Comparison of ENCODE assay signal across 1 cellular context in genomic region chr14:52790756-52791203, GRCh38.
TF ChIP-seq lines count a peak whose summit lies in the region.

No MANE protein-coding gene starts in this region.

TF ChIP-seq in HepG2, 621 proteins besides CTCF, POLR2A, EP300 and RAD21 (continued from another document and continues in another):
- no peak; the same call in 1 of the 2 replicates for TF ChIP-seq IRX3 (CRISPR knock-in tag; IDR thresholded peaks at IDR 0.05; ENCODE audit: borderline replicate concordance, low read depth)
- 0 out of 2 replicates have a peak, but pooled peaks have one; percentile 38 for TF ChIP-seq STAT6 (CRISPR knock-in tag; IDR thresholded peaks at IDR 0.05; ENCODE audit: borderline replicate concordance)
- TF ChIP-seq, protein P1, sequence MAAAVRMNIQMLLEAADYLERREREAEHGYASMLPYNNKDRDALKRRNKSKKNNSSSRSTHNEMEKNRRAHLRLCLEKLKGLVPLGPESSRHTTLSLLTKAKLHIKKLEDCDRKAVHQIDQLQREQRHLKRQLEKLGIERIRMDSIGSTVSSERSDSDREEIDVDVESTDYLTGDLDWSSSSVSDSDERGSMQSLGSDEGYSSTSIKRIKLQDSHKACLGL (CRISPR knock-in tag; IDR thresholded peaks at IDR 0.05), result no peak
- TF ChIP-seq CAMTA2 (CRISPR knock-in tag; IDR thresholded peaks at IDR 0.05; ENCODE audit: borderline replicate concordance), result 0 out of 2 replicates have a peak, but pooled peaks have one; percentile 75
- no peak for TF ChIP-seq ZNF549 (CRISPR knock-in tag; IDR thresholded peaks at IDR 0.05)
- TF ChIP-seq, protein P2, sequence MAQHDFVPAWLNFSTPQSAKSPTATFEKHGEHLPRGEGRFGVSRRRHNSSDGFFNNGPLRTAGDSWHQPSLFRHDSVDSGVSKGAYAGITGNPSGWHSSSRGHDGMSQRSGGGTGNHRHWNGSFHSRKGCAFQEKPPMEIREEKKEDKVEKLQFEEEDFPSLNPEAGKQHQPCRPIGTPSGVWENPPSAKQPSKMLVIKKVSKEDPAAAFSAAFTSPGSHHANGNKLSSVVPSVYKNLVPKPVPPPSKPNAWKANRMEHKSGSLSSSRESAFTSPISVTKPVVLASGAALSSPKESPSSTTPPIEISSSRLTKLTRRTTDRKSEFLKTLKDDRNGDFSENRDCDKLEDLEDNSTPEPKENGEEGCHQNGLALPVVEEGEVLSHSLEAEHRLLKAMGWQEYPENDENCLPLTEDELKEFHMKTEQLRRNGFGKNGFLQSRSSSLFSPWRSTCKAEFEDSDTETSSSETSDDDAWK (CRISPR knock-in tag; IDR thresholded peaks at IDR 0.05), result no peak
- no peak for TF ChIP-seq ZSCAN9 (CRISPR knock-in tag; IDR thresholded peaks at IDR 0.05; ENCODE audit: borderline replicate concordance)
- TF ChIP-seq, protein P3, sequence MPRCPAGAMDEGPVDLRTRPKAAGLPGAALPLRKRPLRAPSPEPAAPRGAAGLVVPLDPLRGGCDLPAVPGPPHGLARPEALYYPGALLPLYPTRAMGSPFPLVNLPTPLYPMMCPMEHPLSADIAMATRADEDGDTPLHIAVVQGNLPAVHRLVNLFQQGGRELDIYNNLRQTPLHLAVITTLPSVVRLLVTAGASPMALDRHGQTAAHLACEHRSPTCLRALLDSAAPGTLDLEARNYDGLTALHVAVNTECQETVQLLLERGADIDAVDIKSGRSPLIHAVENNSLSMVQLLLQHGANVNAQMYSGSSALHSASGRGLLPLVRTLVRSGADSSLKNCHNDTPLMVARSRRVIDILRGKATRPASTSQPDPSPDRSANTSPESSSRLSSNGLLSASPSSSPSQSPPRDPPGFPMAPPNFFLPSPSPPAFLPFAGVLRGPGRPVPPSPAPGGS (CRISPR knock-in tag; IDR thresholded peaks at IDR 0.05), result no peak
- TF ChIP-seq NAIF1 (CRISPR knock-in tag; IDR thresholded peaks at IDR 0.05; ENCODE audit: borderline replicate concordance), result no peak
- TF ChIP-seq, protein P4, sequence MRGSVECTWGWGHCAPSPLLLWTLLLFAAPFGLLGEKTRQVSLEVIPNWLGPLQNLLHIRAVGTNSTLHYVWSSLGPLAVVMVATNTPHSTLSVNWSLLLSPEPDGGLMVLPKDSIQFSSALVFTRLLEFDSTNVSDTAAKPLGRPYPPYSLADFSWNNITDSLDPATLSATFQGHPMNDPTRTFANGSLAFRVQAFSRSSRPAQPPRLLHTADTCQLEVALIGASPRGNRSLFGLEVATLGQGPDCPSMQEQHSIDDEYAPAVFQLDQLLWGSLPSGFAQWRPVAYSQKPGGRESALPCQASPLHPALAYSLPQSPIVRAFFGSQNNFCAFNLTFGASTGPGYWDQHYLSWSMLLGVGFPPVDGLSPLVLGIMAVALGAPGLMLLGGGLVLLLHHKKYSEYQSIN (CRISPR knock-in tag; IDR thresholded peaks at IDR 0.05; ENCODE audit: borderline replicate concordance), result no peak
- 0 out of 2 replicates have a peak, but pooled peaks have one; percentile 15 for TF ChIP-seq ZNF639 (CRISPR knock-in tag; conservative IDR thresholded peaks at IDR 0.05)
- no peak for TF ChIP-seq ZNF616 (CRISPR knock-in tag; IDR thresholded peaks at IDR 0.05; ENCODE audit: low read depth)
- peak; percentile 62; the same call in 1 of the 2 replicates for TF ChIP-seq HIVEP1 (CRISPR knock-in tag; IDR thresholded peaks at IDR 0.05)
- no peak for TF ChIP-seq ZBTB46 (CRISPR knock-in tag; IDR thresholded peaks at IDR 0.05; ENCODE audit: borderline replicate concordance)
- peak; percentile 20; the same call in 1 of the 2 replicates for TF ChIP-seq IRF9 (CRISPR knock-in tag; IDR thresholded peaks at IDR 0.05; ENCODE audit: borderline replicate concordance)
- TF ChIP-seq ZNF441 (CRISPR knock-in tag; IDR thresholded peaks at IDR 0.05; ENCODE audit: borderline replicate concordance), result no peak
- no peak for TF ChIP-seq NFE2 (CRISPR knock-in tag; IDR thresholded peaks at IDR 0.05)
- no peak for TF ChIP-seq RCOR2 (CRISPR knock-in tag; IDR thresholded peaks at IDR 0.05)
- 0 out of 2 replicates have a peak, but pooled peaks have one; percentile 8 for TF ChIP-seq SP2 (CRISPR knock-in tag; IDR thresholded peaks at IDR 0.05)
- no peak for TF ChIP-seq HIC2 (CRISPR knock-in tag; IDR thresholded peaks at IDR 0.05; ENCODE audit: low read depth)
- no peak for TF ChIP-seq STAT5B (CRISPR knock-in tag; IDR thresholded peaks at IDR 0.05)
- TF ChIP-seq ZNF710 (CRISPR knock-in tag; IDR thresholded peaks at IDR 0.05; ENCODE audit: borderline replicate concordance), result peak; percentile 63; the same call in 1 of the 2 replicates
- no peak for TF ChIP-seq ZNF260 (CRISPR knock-in tag; IDR thresholded peaks at IDR 0.05; ENCODE audit: borderline replicate concordance, low read depth)
- no peak for TF ChIP-seq ZNF17 (CRISPR knock-in tag; IDR thresholded peaks at IDR 0.05)
- TF ChIP-seq, protein P5, sequence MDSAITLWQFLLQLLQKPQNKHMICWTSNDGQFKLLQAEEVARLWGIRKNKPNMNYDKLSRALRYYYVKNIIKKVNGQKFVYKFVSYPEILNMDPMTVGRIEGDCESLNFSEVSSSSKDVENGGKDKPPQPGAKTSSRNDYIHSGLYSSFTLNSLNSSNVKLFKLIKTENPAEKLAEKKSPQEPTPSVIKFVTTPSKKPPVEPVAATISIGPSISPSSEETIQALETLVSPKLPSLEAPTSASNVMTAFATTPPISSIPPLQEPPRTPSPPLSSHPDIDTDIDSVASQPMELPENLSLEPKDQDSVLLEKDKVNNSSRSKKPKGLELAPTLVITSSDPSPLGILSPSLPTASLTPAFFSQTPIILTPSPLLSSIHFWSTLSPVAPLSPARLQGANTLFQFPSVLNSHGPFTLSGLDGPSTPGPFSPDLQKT (CRISPR knock-in tag; IDR thresholded peaks at IDR 0.05; ENCODE audit: borderline replicate concordance), result no peak
- TF ChIP-seq KMT2B (CRISPR knock-in tag; IDR thresholded peaks at IDR 0.05), result peak; percentile 15; the same call in 1 of the 2 replicates
- no peak for TF ChIP-seq ZNF513 (CRISPR knock-in tag; conservative IDR thresholded peaks at IDR 0.05)
- TF ChIP-seq ZNF724P (CRISPR knock-in tag; IDR thresholded peaks at IDR 0.05; ENCODE audit: borderline replicate concordance), result no peak
- TF ChIP-seq YEATS4 (CRISPR knock-in tag; IDR thresholded peaks at IDR 0.05; ENCODE audit: borderline replicate concordance), result no peak
- TF ChIP-seq SOX6 (IDR thresholded peaks at IDR 0.05), result no peak
- peak; percentile 34; the same call in 1 of the 2 replicates for TF ChIP-seq SOX6 (CRISPR knock-in tag; IDR thresholded peaks at IDR 0.05)
- TF ChIP-seq ZMYM4 (CRISPR knock-in tag; IDR thresholded peaks at IDR 0.05), result no peak
- TF ChIP-seq XRCC5 (optimal IDR thresholded peaks at IDR 0.05; ENCODE audit: low read length), result no peak
- TF ChIP-seq ATF7-NPFF (CRISPR knock-in tag; IDR thresholded peaks at IDR 0.05; ENCODE audit: low read depth), result no peak
- no peak for TF ChIP-seq MZF1 (CRISPR knock-in tag; IDR thresholded peaks at IDR 0.05; ENCODE audit: borderline replicate concordance)
- peak; percentile 58; the same call in 1 of the 2 replicates for TF ChIP-seq PHF21A (CRISPR knock-in tag; IDR thresholded peaks at IDR 0.05)
- TF ChIP-seq ZNF263 (CRISPR knock-in tag; IDR thresholded peaks at IDR 0.05), result no peak
